In the genomic region with DNA sequence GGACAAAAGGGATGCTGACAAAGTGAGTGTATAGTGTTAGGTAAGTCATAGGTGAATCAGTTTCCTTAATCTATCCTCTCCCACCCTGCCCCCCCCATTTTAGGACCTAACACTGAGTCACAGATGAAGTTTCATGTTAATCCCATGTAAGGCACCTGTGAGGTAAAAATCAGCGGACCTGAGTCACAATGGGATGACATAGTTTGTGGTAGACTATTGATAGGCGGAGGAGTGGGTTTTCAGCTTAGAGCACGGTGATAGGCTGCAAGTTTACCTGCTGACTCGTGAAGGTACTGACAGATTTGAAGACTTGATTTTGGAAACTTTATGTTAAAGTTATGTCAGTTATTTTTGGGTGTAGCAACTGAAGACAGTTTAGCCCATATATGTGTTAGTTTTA, we compare ENCODE assay signal across 8 cellular contexts. TPM values are rescaled to one million over a fixed set of nuclear protein-coding genes. Genes with fewer than 3 reads are reported as not detected.
DNase-seq lines count a peak whose midpoint lies in the region; ATAC-seq and TF ChIP-seq lines count a peak whose summit lies in the region.

No MANE protein-coding gene starts in this region.

- peak overlapping the region; percentile 90 for H3K4me3 Mint-ChIP-seq in activated T-cell treated with anti-CD3 and anti-CD28 coated beads, Interleukin-2, amount 50 U/mL, for 4 hours
- peak overlapping the region; percentile 97 for H3K4me3 Mint-ChIP-seq in glutamatergic neuron (ENCODE audit: unreplicated experiment)

- H3K27ac ChIP-seq in adrenal gland = peak overlapping the region in 2 of 5 donors; percentile 99 to 100

- peak; percentile 47 to 49 for ATAC-seq in activated T-cell treated with anti-CD3 and anti-CD28 coated beads, Interleukin-2, amount 50 U/mL, for 4 hours

- peak; percentile 13 for DNase-seq in NCI-H2227 (lab: John Stamatoyannopoulos, UW; ENCODE audit: unreplicated experiment)
- DNase-seq in NCI-H2227 treated with DMSO at 0.1 percent for 48 hours (lab: John Stamatoyannopoulos, UW) = no peak
- DNase-seq in LoVo (ENCODE audit: low spot score) = peak; percentile 19
- DNase-seq in activated T-cell treated with anti-CD3 and anti-CD28 coated beads, Interleukin-2, amount 50 U/mL, for 4 hours = peak; percentile 62
- no peak for DNase-seq in glutamatergic neuron
- DNase-seq in stimulated activated CD4-positive, alpha-beta T cell treated with anti-CD3 and anti-CD28 coated beads, Interleukin-12 subunit alpha, Interleukin-12 subunit beta, amount 100 ng/mL, for 24 hours (ENCODE audit: low read depth in 2 of 2) = peak; percentile 26 to 34
- no peak for DNase-seq in HuH-7 (ENCODE audit: low spot score)
- DNase-seq in adrenal gland = no peak

- WGBS in adrenal gland, 4 donors = 21 to 38% (median 25%) methylated on average over 4 of the region's 4 CpGs

- no peak for TF ChIP-seq POLR2A in adrenal gland (IDR thresholded peaks at IDR 0.05)

- peaks cover 48% of the 10 kb centered on the region for H3K4me1 Mint-ChIP-seq in activated T-cell treated with anti-CD3 and anti-CD28 coated beads, Interleukin-2, amount 50 U/mL, for 4 hours (ENCODE audit: low read depth)
- peaks cover 10% of the 10 kb centered on the region for H3K4me1 Mint-ChIP-seq in glutamatergic neuron (ENCODE audit: low read depth, unreplicated experiment)

- H3K9me3 ChIP-seq in adrenal gland (replicated peaks in 1 of 3) = no peaks in the 10 kb centered on the region

- no peaks in the 10 kb centered on the region for H3K27me3 Mint-ChIP-seq in activated T-cell treated with anti-CD3 and anti-CD28 coated beads, Interleukin-2, amount 50 U/mL, for 4 hours (ENCODE audit: low read depth)
- H3K27me3 Mint-ChIP-seq in glutamatergic neuron (ENCODE audit: unreplicated experiment) = peaks cover 3% of the 10 kb centered on the region

- peaks cover 14% of the 10 kb centered on the region for H3K36me3 Mint-ChIP-seq in activated T-cell treated with anti-CD3 and anti-CD28 coated beads, Interleukin-2, amount 50 U/mL, for 4 hours (ENCODE audit: insufficient read depth)
- H3K36me3 Mint-ChIP-seq in glutamatergic neuron (ENCODE audit: unreplicated experiment) = no peaks in the 10 kb centered on the region

- H3K4me1 ChIP-seq in adrenal gland (replicated peaks in 1 of 2) = peaks cover 17 to 57% of the 10 kb centered on the region in 2 donors

- no peaks in the 10 kb centered on the region for H3K9me3 Mint-ChIP-seq in activated T-cell treated with anti-CD3 and anti-CD28 coated beads, Interleukin-2, amount 50 U/mL, for 4 hours
- H3K9me3 Mint-ChIP-seq in glutamatergic neuron (ENCODE audit: unreplicated experiment) = peaks cover 13% of the 10 kb centered on the region

- intact Hi-C loops in adrenal gland (cut with DNase I) = loop anchor here in 1 of 2 donors (10.0 kb wide), 1 partner anchor 71 kb away; a partner anchor contains a TSS

- H3K4me3 ChIP-seq in adrenal gland = peak overlapping the region in 1 of 4 donors; percentile 91

- peaks cover 0 to 19% of the 10 kb centered on the region in 2 donors for H3K36me3 ChIP-seq in adrenal gland (replicated peaks in 1 of 2)

- no peaks in the 10 kb centered on the region for H3K27me3 ChIP-seq in adrenal gland

- TF ChIP-seq CTCF in glutamatergic neuron (IDR thresholded peaks at IDR 0.05; ENCODE audit: partially characterized antibody, unreplicated experiment) (no peak), adrenal gland (IDR thresholded peaks at IDR 0.05) (no peak)

- peak overlapping the region; percentile 72 for H3K27ac Mint-ChIP-seq in glutamatergic neuron (ENCODE audit: unreplicated experiment)

RNA-seq across cellular contexts. Expression of a gene that starts 1.7 kb away (rescaled TPM):
- 10 to 100 TPM; 39.2 to 46.7 (median 40.2) TPM for total RNA-seq in activated T-cell treated with anti-CD3 and anti-CD28 coated beads, Interleukin-2, amount 50 U/mL, for 4 hours
- total RNA-seq in glutamatergic neuron (ENCODE audit: unreplicated experiment) = 11.1 TPM
- 10 to 100 TPM; 53.4 to 99.6 (median 61.7) TPM for total RNA-seq in adrenal gland
- polyA plus RNA-seq in adrenal gland = 10 to 100 TPM; 22.5 to 59.5 (median 26.1) TPM

RNA-seq across cellular contexts. Expression of a gene that starts 6.1 kb away (rescaled TPM):
- 10 to 100 TPM; 61.7 to 64.1 (median 62.9) TPM for total RNA-seq in activated T-cell treated with anti-CD3 and anti-CD28 coated beads, Interleukin-2, amount 50 U/mL, for 4 hours
- total RNA-seq in glutamatergic neuron (ENCODE audit: unreplicated experiment) = 70.3 TPM
- 100 to 1,000 TPM in 7 of 8 donors, 10 to 100 TPM in 1; 95.1 to 171 (median 137) TPM for total RNA-seq in adrenal gland
- 10 to 100 TPM; 18.9 to 54.9 (median 25.8) TPM for polyA plus RNA-seq in adrenal gland

Comparison
In these comparisons a context has a peak if more than half of its experiments do, and no peak if none do; other contexts are left out.
1. DNase-seq: peak in NCI-H2227 (single experiment), LoVo (single experiment), activated T-cell treated with anti-CD3 and anti-CD28 coated beads, Interleukin-2, amount 50 U/mL, for 4 hours (single experiment) and stimulated activated CD4-positive, alpha-beta T cell treated with anti-CD3 and anti-CD28 coated beads, Interleukin-12 subunit alpha, Interleukin-12 subunit beta, amount 100 ng/mL, for 24 hours (2 of 2); none in NCI-H2227 treated with DMSO at 0.1 percent for 48 hours (single experiment), glutamatergic neuron (single experiment), HuH-7 (single experiment) and adrenal gland (0 of 7).